ENCODE assay signal across 31 cellular contexts in genomic region chr21:27462786-27463185, GRCh38.
"Had no signal": no experiment of that assay in that cellular context is flagged by ENCODE, and none has a peak within 500 bp of the region (broad histone marks: within the 10 kb centered on the region; RNA-seq: fewer than 3 reads in every experiment).

No MANE protein-coding gene starts in this region.

- H3K4me3 ChIP-seq: neural progenitor cell, ovary, psoas muscle, right lobe of liver, sigmoid colon, spleen, suprapubic skin, testis, tibial artery, transverse colon, upper lobe of right lung, uterus had no signal

- H3K27ac ChIP-seq: neural progenitor cell, ovary, parathyroid adenoma, psoas muscle, right lobe of liver, sigmoid colon, spleen, suprapubic skin, testis, tibial artery, transverse colon, upper lobe of right lung, uterus had no signal

- H3K9ac ChIP-seq: neural progenitor cell, parathyroid adenoma had no signal

- H3K36me3 ChIP-seq: neural progenitor cell, ovary, right lobe of liver, sigmoid colon, spleen, suprapubic skin, tibial artery, transverse colon, upper lobe of right lung, uterus had no signal

- DNase-seq: natural killer cell; occipital lobe; ovary; posterior cingulate gyrus; psoas muscle; right cardiac atrium; right lobe of liver; sigmoid colon; small intestine; spleen; stimulated activated CD4-positive, alpha-beta T cell treated with anti-CD3 and anti-CD28 coated beads, Interleukin-12 subunit alpha, Interleukin-12 subunit beta, amount 100 ng/mL, for 4 hours; stimulated activated CD4-positive, alpha-beta T cell treated with anti-CD3 and anti-CD28 coated beads, Interleukin-1b, Interleukin-23, amount 100 ng/mL, for 48 hours; stimulated activated CD4-positive, alpha-beta T cell treated with anti-CD3 and anti-CD28 coated beads, Interleukin-4, amount 100 ng/mL, for 1 hour; stimulated activated CD4-positive, alpha-beta T cell treated with anti-CD3 and anti-CD28 coated beads, Interleukin-4, amount 100 ng/mL, for 4 hours; stimulated activated CD8-positive, alpha-beta memory T cell treated with anti-CD3 and anti-CD28 coated beads, Interleukin-4, amount 100 ng/mL, for 48 hours; stimulated activated naive CD4-positive, alpha-beta T cell; stimulated activated naive CD8-positive, alpha-beta T cell treated with anti-CD3 and anti-CD28 coated beads, Interleukin-15, amount 100 ng/mL, for 72 hours; stimulated activated naive CD8-positive, alpha-beta T cell treated with anti-CD3 and anti-CD28 coated beads, Interleukin-15, Interleukin-2, amounts not matched to agents 100 U/mL and 50 U/mL, for 24 hours; substantia nigra; testis; tibial artery; transverse colon; upper lobe of right lung; uterus had no signal

- H3K4me1 Mint-ChIP-seq: natural killer cell; neural progenitor cell; stimulated activated memory B cell treated with anti-CD40 and anti-IgM and Interleukin-4, amounts not matched to agents 10 μg/mL and 1 μg/mL and 100 μg/mL, for 72 hours; stimulated activated naive CD8-positive, alpha-beta T cell treated with anti-CD3 and anti-CD28 coated beads, Interleukin-15, amount 100 ng/mL, for 72 hours had no signal

- H3K9me3 Mint-ChIP-seq: nephron; neural progenitor cell; stimulated activated naive CD8-positive, alpha-beta T cell treated with anti-CD3 and anti-CD28 coated beads, Interleukin-15, amount 100 ng/mL, for 72 hours had no signal

- H3K9me3 ChIP-seq: ovary, psoas muscle, right lobe of liver, sigmoid colon, spleen, suprapubic skin, testis, tibial artery, transverse colon, upper lobe of right lung, uterus had no signal

- ATAC-seq: natural killer cell; psoas muscle; right cardiac atrium; right lobe of liver; stimulated activated memory B cell treated with anti-CD40 and anti-IgM and Interleukin-4, amounts not matched to agents 10 μg/mL and 1 μg/mL and 100 μg/mL, for 72 hours; stimulated activated naive CD8-positive, alpha-beta T cell treated with anti-CD3 and anti-CD28 coated beads, Interleukin-15, amount 100 ng/mL, for 72 hours; stimulated activated naive CD8-positive, alpha-beta T cell treated with anti-CD3 and anti-CD28 coated beads, Interleukin-15, Interleukin-2, amounts not matched to agents 100 U/mL and 50 U/mL, for 24 hours; upper lobe of right lung had no signal

- H3K27me3 Mint-ChIP-seq: progenitor cell of endocrine pancreas; stimulated activated memory B cell treated with anti-CD40 and anti-IgM and Interleukin-4, amounts not matched to agents 10 μg/mL and 1 μg/mL and 100 μg/mL, for 72 hours; stimulated activated naive CD8-positive, alpha-beta T cell treated with anti-CD3 and anti-CD28 coated beads, Interleukin-15, amount 100 ng/mL, for 72 hours; type B pancreatic cell had no signal

- FAIRE-seq: small intestine had no signal

- H3K36me3 Mint-ChIP-seq: natural killer cell; neural progenitor cell; stimulated activated memory B cell treated with anti-CD40 and anti-IgM and Interleukin-4, amounts not matched to agents 10 μg/mL and 1 μg/mL and 100 μg/mL, for 72 hours; type B pancreatic cell had no signal

- H3K27ac Mint-ChIP-seq: natural killer cell; nephron; neural progenitor cell; progenitor cell of endocrine pancreas; stimulated activated memory B cell treated with anti-CD40 and anti-IgM and Interleukin-4, amounts not matched to agents 10 μg/mL and 1 μg/mL and 100 μg/mL, for 72 hours; stimulated activated naive CD8-positive, alpha-beta T cell treated with anti-CD3 and anti-CD28 coated beads, Interleukin-15, amount 100 ng/mL, for 72 hours; type B pancreatic cell had no signal

- H3K4me3 Mint-ChIP-seq: natural killer cell; nephron; neural progenitor cell; stimulated activated memory B cell treated with anti-CD40 and anti-IgM and Interleukin-4, amounts not matched to agents 10 μg/mL and 1 μg/mL and 100 μg/mL, for 72 hours; stimulated activated naive CD8-positive, alpha-beta T cell treated with anti-CD3 and anti-CD28 coated beads, Interleukin-15, amount 100 ng/mL, for 72 hours; type B pancreatic cell had no signal
